ENCODE assay signal across 8 cellular contexts in genomic region chr7:94655562-94655883, GRCh38. TPM values are rescaled to one million over a fixed set of nuclear protein-coding genes. Genes with fewer than 3 reads are reported as not detected.
DNase-seq lines count a peak whose midpoint lies in the region; ATAC-seq and TF ChIP-seq lines count a peak whose summit lies in the region.

No MANE protein-coding gene starts in this region.

- intact Hi-C loops in posterior vena cava (cut with DNase I), result loop anchor here in 1 of 2 donors (10.0 kb wide), 1 partner anchor 201 kb away; no protein-coding TSS in a partner anchor

- ATAC-seq in GM19023 (IDR thresholded peaks at IDR 0.05; ENCODE audit: unreplicated experiment), result no peak

- H3K27me3 Mint-ChIP-seq in nephron progenitor cell (ENCODE audit: low read depth, poor library complexity), result no peaks in the 10 kb centered on the region

- DNase-seq in NCI-H69 (lab: John Stamatoyannopoulos, UW) (peak; percentile 76), nephron progenitor cell (peak; percentile 40), posterior vena cava (ENCODE audit: low spot score) (no peak), cerebellar cortex (ENCODE audit: low spot score) (no peak), AG08395 (ENCODE audit: low spot score) (no peak)

- peak overlapping the region; percentile 57 to 82 (median 77); a peak in 21 of 22 replicates for H3K9ac ChIP-seq in BLaER1 treated with 17β-estradiol and CSF1 and Interleukin-3, amounts not matched to agents 10 nM and 100 nM
- peak overlapping the region; percentile 80 for H3K9ac ChIP-seq in endocrine pancreas (ENCODE audit: control insufficient read depth, insufficient read depth, low read length)

- H3K27me3 ChIP-seq in BLaER1 treated with 17β-estradiol and CSF1 and Interleukin-3, amounts not matched to agents 10 nM and 100 nM, result peaks cover 7 to 25% (median 16%) of the 10 kb centered on the region in 11 experiments; a peak in 16 of 22 replicates
- H3K27me3 ChIP-seq in endocrine pancreas (ENCODE audit: control insufficient read depth, insufficient read depth, low read length), result no peaks in the 10 kb centered on the region

- peak overlapping the region in 9 of 11 experiments; percentile 54 to 78 (median 74); a peak in 18 of 22 replicates for H3K27ac ChIP-seq in BLaER1 treated with 17β-estradiol and CSF1 and Interleukin-3, amounts not matched to agents 10 nM and 100 nM

- no peak for TF ChIP-seq CTCF in nephron progenitor cell (IDR thresholded peaks at IDR 0.05)

- H3K9me3 Mint-ChIP-seq in nephron progenitor cell, result peaks cover 14% of the 10 kb centered on the region

- peaks cover 51% of the 10 kb centered on the region for H3K4me1 Mint-ChIP-seq in nephron progenitor cell

- peak overlapping the region; percentile 95 for H3K4me3 Mint-ChIP-seq in nephron progenitor cell

- peak overlapping the region; percentile 52 to 88 (median 67) for H3K4me2 ChIP-seq in BLaER1 treated with 17β-estradiol and CSF1 and Interleukin-3, amounts not matched to agents 10 nM and 100 nM

- peaks cover 0 to 15% (median 9%) of the 10 kb centered on the region in 10 experiments; a peak in 8 of 20 replicates for H3K4me1 ChIP-seq in BLaER1 treated with 17β-estradiol and CSF1 and Interleukin-3, amounts not matched to agents 10 nM and 100 nM
- peaks cover 20% of the 10 kb centered on the region for H3K4me1 ChIP-seq in endocrine pancreas (ENCODE audit: control insufficient read depth, insufficient read depth, low read length)

- no peaks in the 10 kb centered on the region for H4K20me1 ChIP-seq in BLaER1 treated with 17β-estradiol and CSF1 and Interleukin-3, amounts not matched to agents 10 nM and 100 nM

- peak overlapping the region; percentile 55 to 75 (median 67) for H3K4me3 ChIP-seq in BLaER1 treated with 17β-estradiol and CSF1 and Interleukin-3, amounts not matched to agents 10 nM and 100 nM
- H3K4me3 ChIP-seq in endocrine pancreas (ENCODE audit: control insufficient read depth, insufficient read depth, low read length), result peak overlapping the region; percentile 97

- peak overlapping the region; percentile 89 for H3K27ac Mint-ChIP-seq in nephron progenitor cell

- no peaks in the 10 kb centered on the region for H3K36me3 ChIP-seq in BLaER1 treated with 17β-estradiol and CSF1 and Interleukin-3, amounts not matched to agents 10 nM and 100 nM
- no peaks in the 10 kb centered on the region for H3K36me3 ChIP-seq in endocrine pancreas (ENCODE audit: control insufficient read depth, insufficient read depth, low read length)

- peaks cover 10% of the 10 kb centered on the region for H3K36me3 Mint-ChIP-seq in nephron progenitor cell (ENCODE audit: low read depth)

- H3K9me3 ChIP-seq in BLaER1 treated with 17β-estradiol and CSF1 and Interleukin-3, amounts not matched to agents 10 nM and 100 nM (replicated peaks in 1 of 11), result peaks cover 0 to 25% (median 20%) of the 10 kb centered on the region in 11 experiments; a peak in 15 of 22 replicates
- H3K9me3 ChIP-seq in endocrine pancreas (ENCODE audit: control insufficient read depth, low read length), result no peaks in the 10 kb centered on the region

RNA-seq across cellular contexts. Expression of gene SGCE, which starts 0.4 kb away (rescaled TPM):
- total RNA-seq in posterior vena cava, result 10 to 100 TPM; 59.4 to 67.2 TPM

Comparison
In these comparisons a context has a peak if more than half of its experiments do, and no peak if none do; other contexts are left out.
1. DNase-seq: peak in NCI-H69 (single experiment) and nephron progenitor cell (single experiment); none in posterior vena cava (single experiment), cerebellar cortex (single experiment) and AG08395 (single experiment).